ENCODE assay signal across 37 cellular contexts in the genomic region with DNA sequence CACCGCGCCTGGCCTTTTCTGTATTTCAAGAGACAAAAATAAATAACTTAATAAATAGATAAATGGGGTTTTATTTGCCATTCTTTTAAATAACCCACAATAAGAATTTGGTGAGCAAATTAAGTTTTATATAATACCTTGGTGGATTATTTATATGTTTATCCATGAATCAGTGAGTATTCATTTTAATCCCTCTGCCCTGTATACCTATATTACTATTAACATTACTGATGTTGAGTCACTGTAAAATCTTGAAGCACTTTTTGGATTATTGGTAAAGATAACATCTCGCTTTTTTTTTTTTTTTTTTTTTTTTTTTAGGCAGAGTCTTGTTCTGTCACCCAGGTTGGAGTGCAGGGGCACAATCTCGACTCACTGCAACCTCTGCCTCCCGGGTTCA.
DNase-seq lines count a peak whose midpoint lies in the region; ATAC-seq, FAIRE-seq and TF ChIP-seq lines count a peak whose summit lies in the region.
"Had no signal": no experiment of that assay in that cellular context is flagged by ENCODE, and none has a peak within 500 bp of the region (broad histone marks: within the 10 kb centered on the region; RNA-seq: fewer than 3 reads in every experiment).

No MANE protein-coding gene starts in this region.

- no peak for TF ChIP-seq POLR2A in K562 (conservative IDR thresholded peaks at IDR 0.05)

- no peak overlapping the region for H3K27ac Mint-ChIP-seq in activated CD4-positive, alpha-beta T cell treated with anti-CD3 and anti-CD28 coated beads for 36 hours
- H3K27ac Mint-ChIP-seq: B cell; CD8-positive, alpha-beta memory T cell had no signal

- H3K4me1 ChIP-seq in PC-3 (ENCODE audit: insufficient read depth, low read length) (peaks cover 12% of the 10 kb centered on the region), K562 (replicated peaks in 1 of 2; ENCODE audit: control insufficient read depth in 2 of 2, insufficient read depth in 2 of 2, low read length in 2 of 2) (peaks cover 3 to 12% of the 10 kb centered on the region in 2 experiments; a peak in 4 of 5 replicates), osteoblast (ENCODE audit: insufficient read depth, low read length) (no peaks in the 10 kb centered on the region), mucosa of descending colon (ENCODE audit: low read depth) (peaks cover 8% of the 10 kb centered on the region)
- H3K4me1 ChIP-seq: BLaER1 had no signal

- TF ChIP-seq RAD21 in K562 (CRISPR knock-in tag; conservative IDR thresholded peaks at IDR 0.05 in 1 of 2, IDR thresholded peaks at IDR 0.05 in 1 of 2) = no peak

- no TSS peak for BruUV-seq in PC-3 (replicated peaks; lab: Mats Ljungman, UMichigan)
- no TSS peak for BruUV-seq in K562 (replicated peaks; lab: Mats Ljungman, UMichigan)

- H4K20me1 ChIP-seq in PC-3 (ENCODE audit: low read length) (no peaks in the 10 kb centered on the region), K562 (replicated peaks; ENCODE audit: control insufficient read depth, insufficient read depth, low read length) (peaks cover 4% of the 10 kb centered on the region; the same call in 1 of the 2 replicates), osteoblast (ENCODE audit: insufficient read depth, low read length) (peaks cover 12% of the 10 kb centered on the region)

- H3K9me3 ChIP-seq in PC-3 (ENCODE audit: low read length) (no peaks in the 10 kb centered on the region), K562 (replicated peaks; ENCODE audit: control insufficient read depth, insufficient read depth, low read depth, low read length) (no peaks in the 10 kb centered on the region), osteoblast (ENCODE audit: low read depth, low read length) (no peaks in the 10 kb centered on the region), mucosa of descending colon (no peaks in the 10 kb centered on the region)
- H3K9me3 ChIP-seq: A549, BE2C, BLaER1, Caco-2 had no signal

- H3K36me3 Mint-ChIP-seq in activated CD4-positive, alpha-beta T cell treated with anti-CD3 and anti-CD28 coated beads for 36 hours (ENCODE audit: low read depth) = peaks cover 3% of the 10 kb centered on the region
- H3K36me3 Mint-ChIP-seq: CD4-positive, CD25-positive, alpha-beta regulatory T cell; CD8-positive, alpha-beta T cell had no signal

- no peaks in the 10 kb centered on the region for H3K36me3 ChIP-seq in PC-3 (ENCODE audit: low read depth, low read length)
- H3K36me3 ChIP-seq in K562 (ENCODE audit: control insufficient read depth, insufficient read depth, low read length) = no peaks in the 10 kb centered on the region
- H3K36me3 ChIP-seq in osteoblast (ENCODE audit: insufficient read depth, low read length) = no peaks in the 10 kb centered on the region
- no peaks in the 10 kb centered on the region for H3K36me3 ChIP-seq in mucosa of descending colon (ENCODE audit: low read depth)
- H3K36me3 ChIP-seq: BE2C had no signal

- intact Hi-C loops in activated CD4-positive, alpha-beta T cell treated with anti-CD3 and anti-CD28 coated beads for 36 hours (cut with DNase I, micrococcal nuclease) = no loop called here
- intact Hi-C loops in PC-3 (cut with micrococcal nuclease) (no loop called here), K562 (cut with micrococcal nuclease) (no loop called here), Right ventricle myocardium superior (cut with DNase I) (no loop called here), mucosa of descending colon (cut with DNase I, micrococcal nuclease) (no loop called here)

- no peaks in the 10 kb centered on the region for H3K9me2 ChIP-seq in PC-3 (replicated peaks; ENCODE audit: low read length)

- no peak for TF ChIP-seq EP300 in K562 (IDR thresholded peaks at IDR 0.05; ENCODE audit: low read length)

- no peaks in the 10 kb centered on the region for H3K9me3 Mint-ChIP-seq in activated CD4-positive, alpha-beta T cell treated with anti-CD3 and anti-CD28 coated beads for 36 hours (ENCODE audit: low read depth)
- H3K9me3 Mint-ChIP-seq: CD14-positive monocyte; CD4-positive, alpha-beta T cell; CD4-positive, CD25-positive, alpha-beta regulatory T cell; CD8-positive, alpha-beta memory T cell; CD8-positive, alpha-beta T cell had no signal

- 72% methylated on average over 4 of the region's 5 CpGs for WGBS in K562 (ENCODE audit: insufficient coverage, low coverage, missing lambda C conversion rate)

- H3K4me3 ChIP-seq in PC-3 (ENCODE audit: low read length) = no peak overlapping the region
- no peak overlapping the region for H3K4me3 ChIP-seq in K562
- H3K4me3 ChIP-seq in osteoblast (ENCODE audit: insufficient read depth, low read length) = no peak overlapping the region
- no peak overlapping the region for H3K4me3 ChIP-seq in mucosa of descending colon
- H3K4me3 ChIP-seq: A549; BLaER1; BLaER1 treated with 17β-estradiol and CSF1 and Interleukin-3, amounts not matched to agents 10 nM and 100 nM had no signal

- H3K27me3 ChIP-seq in PC-3 (ENCODE audit: low read length) = no peaks in the 10 kb centered on the region
- no peaks in the 10 kb centered on the region for H3K27me3 ChIP-seq in K562 (ENCODE audit: control insufficient read depth in 2 of 2, insufficient read depth in 2 of 2, low read length in 2 of 2)
- H3K27me3 ChIP-seq in osteoblast (ENCODE audit: insufficient read depth, low read length) = no peaks in the 10 kb centered on the region
- H3K27me3 ChIP-seq: BE2C; BLaER1; BLaER1 treated with 17β-estradiol and CSF1 and Interleukin-3, amounts not matched to agents 10 nM and 100 nM had no signal

- H3K27ac ChIP-seq in PC-3 (ENCODE audit: low read length) = no peak overlapping the region
- no peak overlapping the region for H3K27ac ChIP-seq in K562 (ENCODE audit: extremely low read depth, low read depth, low read length)
- H3K27ac ChIP-seq in osteoblast (ENCODE audit: low read depth, low read length) = no peak overlapping the region
- H3K27ac ChIP-seq: 22Rv1; A549; BLaER1; BLaER1 treated with 17β-estradiol and CSF1 and Interleukin-3, amounts not matched to agents 10 nM and 100 nM; C4-2B had no signal

- CTCF ChIA-PET in activated CD4-positive, alpha-beta T cell treated with anti-CD3 and anti-CD28 coated beads for 36 hours (lab: Charles Lee) = no interaction called here
- CTCF ChIA-PET in PC-3 (lab: Charles Lee) = no interaction called here
- CTCF ChIA-PET in K562 (lab: Yijun Ruan, JAX; ENCODE audit: low intra/inter-chr PET ratio) = no interaction called here

- POLR2A ChIA-PET in activated CD4-positive, alpha-beta T cell treated with anti-CD3 and anti-CD28 coated beads for 36 hours (lab: Charles Lee) = no interaction called here
- POLR2A ChIA-PET in PC-3 (lab: Charles Lee; ENCODE audit: unreplicated experiment) = no interaction called here
- POLR2A ChIA-PET in K562 (lab: Yijun Ruan, JAX) = no interaction called here

- H2AFZ ChIP-seq in PC-3 (ENCODE audit: low read length) (no peak overlapping the region), K562 (ENCODE audit: low read depth, low read length) (no peak overlapping the region), osteoblast (ENCODE audit: low read length) (no peak overlapping the region)

- no peaks in the 10 kb centered on the region for H3K27me3 Mint-ChIP-seq in activated CD4-positive, alpha-beta T cell treated with anti-CD3 and anti-CD28 coated beads for 36 hours
- H3K27me3 Mint-ChIP-seq: B cell; CD4-positive, alpha-beta memory T cell; CD4-positive, alpha-beta T cell; CD4-positive, CD25-positive, alpha-beta regulatory T cell; CD8-positive, alpha-beta memory T cell had no signal

- no peaks in the 10 kb centered on the region for H3F3A ChIP-seq in PC-3 (ENCODE audit: low read length, unreplicated experiment)

- no peak overlapping the region for H3K4me3 Mint-ChIP-seq in activated CD4-positive, alpha-beta T cell treated with anti-CD3 and anti-CD28 coated beads for 36 hours
- H3K4me3 Mint-ChIP-seq: B cell; CD14-positive monocyte; CD4-positive, alpha-beta memory T cell; CD8-positive, alpha-beta memory T cell; CD8-positive, alpha-beta T cell had no signal

- H3K9me1 ChIP-seq in K562 (ENCODE audit: control insufficient read depth, insufficient read depth, low read length) = no peaks in the 10 kb centered on the region

- H3K9ac ChIP-seq in PC-3 (ENCODE audit: low read length) = no peak overlapping the region
- H3K9ac ChIP-seq in K562 (ENCODE audit: insufficient read depth in 1 of 2, low read depth in 2 of 2, low read length in 2 of 2) = no peak overlapping the region
- H3K9ac ChIP-seq: BLaER1; BLaER1 treated with 17β-estradiol and CSF1 and Interleukin-3, amounts not matched to agents 10 nM and 100 nM had no signal

- no peak for FAIRE-seq in K562 (lab: Jason Lieb, UNC)
- FAIRE-seq: A204.1, A549, D721Med had no signal

- H3K79me2 ChIP-seq in PC-3 (ENCODE audit: low read length) = peaks cover 8% of the 10 kb centered on the region; the same call in 1 of the 2 replicates
- H3K79me2 ChIP-seq in K562 (ENCODE audit: control insufficient read depth, insufficient read depth, low read length) = peaks cover 60% of the 10 kb centered on the region
- peaks cover 42% of the 10 kb centered on the region for H3K79me2 ChIP-seq in osteoblast (ENCODE audit: insufficient read depth, low read length)

- in situ Hi-C loops in K562 (cut with MboI) = no loop called here

- no peak for TF ChIP-seq CTCF in PC-3 (conservative IDR thresholded peaks at IDR 0.05; ENCODE audit: low read depth, low read length)
- no peak for TF ChIP-seq CTCF in K562 (IDR thresholded peaks at IDR 0.05 in 2 of 3, conservative IDR thresholded peaks at IDR 0.05 in 1 of 3; ENCODE audit: insufficient read depth in 2 of 3, low read depth in 1 of 3, low read length in 3 of 3)
- TF ChIP-seq CTCF in osteoblast (IDR thresholded peaks at IDR 0.05; ENCODE audit: extremely low read depth, low read depth, low read length) = no peak
- TF ChIP-seq CTCF in mucosa of descending colon (IDR thresholded peaks at IDR 0.05) = no peak

- peak; percentile 55 for ATAC-seq in activated CD4-positive, alpha-beta T cell treated with anti-CD3 and anti-CD28 coated beads for 36 hours
- ATAC-seq in PC-3 = peak; percentile 63
- no peak for ATAC-seq in K562
- no peak for ATAC-seq in GM21619 (IDR thresholded peaks at IDR 0.05; ENCODE audit: unreplicated experiment)
- ATAC-seq in Right ventricle myocardium superior (ENCODE audit: poor library complexity) = no peak
- no peak for ATAC-seq in mucosa of descending colon
- ATAC-seq: A549; CD8-positive, alpha-beta T cell had no signal

- no peak for DNase-seq in activated CD4-positive, alpha-beta T cell treated with anti-CD3 and anti-CD28 coated beads for 36 hours
- DNase-seq in activated CD4-positive, alpha-beta T cell treated with anti-CD3 and anti-CD28 coated beads, Interleukin-2, amount 50 U/mL, for 48 hours = no peak
- DNase-seq in PC-3 = peak; percentile 46
- DNase-seq in K562 (ENCODE audit: extremely low read depth in 1 of 4, low spot score in 3 of 4) = no peak
- DNase-seq in osteoblast (ENCODE audit: insufficient read length, low spot score, missing footprints) = peak; percentile 31
- no peak for DNase-seq in Right ventricle myocardium superior
- no peak for DNase-seq in mucosa of descending colon
- DNase-seq: 8988T; ACHN; AML-193; BE2C; C1 segment of cervical spinal cord; Caco-2; Calu3; CD4-positive, alpha-beta memory T cell; CD4-positive, alpha-beta T cell; CD4-positive, CD25-positive, alpha-beta regulatory T cell; CD8-positive, alpha-beta memory T cell; CD8-positive, alpha-beta T cell; COR-L47; DMS 273 treated with DMSO at 0.1 percent for 48 hours; DMS153; DMS53; DMS79; DMS79 treated with DMSO at 0.1 percent for 48 hours; DND-41; EL had no signal

- H3K4me2 ChIP-seq in PC-3 (ENCODE audit: low read length) = no peak overlapping the region
- H3K4me2 ChIP-seq in K562 (ENCODE audit: insufficient read depth, low read length) = no peak overlapping the region
- H3K4me2 ChIP-seq in osteoblast (ENCODE audit: insufficient read depth, low read length) = no peak overlapping the region
- H3K4me2 ChIP-seq: A549; BLaER1; BLaER1 treated with 17β-estradiol and CSF1 and Interleukin-3, amounts not matched to agents 10 nM and 100 nM had no signal

- peaks cover 52% of the 10 kb centered on the region for H3K4me1 Mint-ChIP-seq in activated CD4-positive, alpha-beta T cell treated with anti-CD3 and anti-CD28 coated beads for 36 hours

Comparison
In these comparisons a context has a peak if more than half of its experiments do, and no peak if none do; other contexts are left out.
1. ATAC-seq: peak in activated CD4-positive, alpha-beta T cell treated with anti-CD3 and anti-CD28 coated beads for 36 hours (single experiment) and PC-3 (single experiment); none in K562 (single experiment), GM21619 (single experiment), Right ventricle myocardium superior (single experiment) and mucosa of descending colon (single experiment).
2. DNase-seq: peak in PC-3 (single experiment) and osteoblast (single experiment); none in activated CD4-positive, alpha-beta T cell treated with anti-CD3 and anti-CD28 coated beads for 36 hours (single experiment), activated CD4-positive, alpha-beta T cell treated with anti-CD3 and anti-CD28 coated beads, Interleukin-2, amount 50 U/mL, for 48 hours (0 of 2), K562 (0 of 4), Right ventricle myocardium superior (single experiment) and mucosa of descending colon (0 of 3).